ENCODE assay signal across 31 cellular contexts in the genomic region with DNA sequence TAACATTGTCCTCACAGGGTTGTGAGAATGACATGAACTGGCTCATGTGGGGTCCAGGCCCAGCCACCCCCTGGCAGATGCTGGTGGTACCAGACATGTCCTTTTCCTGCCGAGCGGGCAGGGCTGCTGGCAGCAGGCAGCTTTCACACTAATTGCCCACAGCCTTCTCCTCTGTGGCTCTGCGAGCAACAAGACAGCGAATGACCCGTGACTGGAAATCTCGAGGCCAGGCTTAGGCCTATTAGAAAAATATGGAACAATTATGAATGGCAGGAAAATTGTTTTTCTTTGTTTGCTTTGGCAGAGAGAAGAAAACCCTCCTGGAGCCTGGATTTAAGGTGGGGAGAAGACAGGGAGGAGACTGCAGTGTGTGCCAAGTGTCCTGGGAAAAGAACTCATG.
DNase-seq lines count a peak whose midpoint lies in the region; FAIRE-seq and TF ChIP-seq lines count a peak whose summit lies in the region.
"Had no signal": no experiment of that assay in that cellular context is flagged by ENCODE, and none has a peak within 500 bp of the region (broad histone marks: within the 10 kb centered on the region; RNA-seq: fewer than 3 reads in every experiment).

No MANE protein-coding gene starts in this region.

- H3K9me3 ChIP-seq in H1 (ENCODE audit: insufficient read depth in 2 of 2, low read depth in 1 of 2, low read length in 1 of 2) (no peaks in the 10 kb centered on the region), uterus (no peaks in the 10 kb centered on the region)
- H3K9me3 ChIP-seq: A549, pancreas had no signal

- no peak overlapping the region for H3K23ac ChIP-seq in H1 (ENCODE audit: insufficient read length)

- TF ChIP-seq RAD21 in H1 (IDR thresholded peaks at IDR 0.05 in 1 of 2, conservative IDR thresholded peaks at IDR 0.05 in 1 of 2; ENCODE audit: low read depth in 2 of 2, low read length in 2 of 2), result no peak

- TF ChIP-seq POLR2A in H1 (IDR thresholded peaks at IDR 0.05; ENCODE audit: control extremely low read depth in 1 of 2, low read depth in 2 of 2, low read length in 2 of 2) (no peak), uterus (IDR thresholded peaks at IDR 0.05) (no peak)

- CTCF ChIA-PET in H1 (lab: Charles Lee; ENCODE audit: partially characterized antibody), result no interaction called here

- H3K36me3 Mint-ChIP-seq in type B pancreatic cell, result no peaks in the 10 kb centered on the region
- H3K36me3 Mint-ChIP-seq: activated naive CD8-positive, alpha-beta T cell treated with anti-CD3 and anti-CD28 coated beads for 36 hours; CD4-positive, alpha-beta memory T cell; neural progenitor cell; stimulated activated memory B cell treated with anti-CD40 and anti-IgM and Interleukin-4, amounts not matched to agents 10 μg/mL and 1 μg/mL and 100 μg/mL, for 72 hours had no signal

- H3K27ac ChIP-seq in H1 (ENCODE audit: low read depth, low read length) (no peak overlapping the region), uterus (no peak overlapping the region)
- H3K27ac ChIP-seq: A549, epithelial cell of prostate, neural progenitor cell, pancreas, skin epidermis had no signal

- H3K79me1 ChIP-seq in H1 (ENCODE audit: low read depth, low read length), result no peaks in the 10 kb centered on the region

- H4K5ac ChIP-seq in H1 (ENCODE audit: insufficient read length, low read depth, low read length), result no peak overlapping the region

- TF ChIP-seq CTCF in H1 (IDR thresholded peaks at IDR 0.05; ENCODE audit: control extremely low read depth in 1 of 3, insufficient read depth in 1 of 3, low read depth in 1 of 3, low read length in 3 of 3) (no peak), type B pancreatic cell (conservative IDR thresholded peaks at IDR 0.05) (no peak), uterus (IDR thresholded peaks at IDR 0.05) (no peak)

- H3K4ac ChIP-seq in H1 (replicated peaks; ENCODE audit: insufficient read length, low read depth, low read length), result no peak overlapping the region

- H3K4me1 ChIP-seq in H1 (replicated peaks in 1 of 4; ENCODE audit: control insufficient read depth in 3 of 4, insufficient read depth in 4 of 4, low read length in 3 of 4) (peaks cover 0 to 3% (median 1%) of the 10 kb centered on the region in 4 experiments; a peak in 4 of 7 replicates), uterus (no peaks in the 10 kb centered on the region)
- H3K4me1 ChIP-seq: pancreas had no signal

- no peak overlapping the region for H2BK120ac ChIP-seq in H1 (replicated peaks; ENCODE audit: low read depth, low read length)

- peak; percentile 42 for DNase-seq in activated effector memory CD4-positive, alpha-beta T cell treated with anti-CD3 and anti-CD28 coated beads, Interleukin-2, amount 50 U/mL, for 16 hours
- DNase-seq in activated effector memory CD4-positive, alpha-beta T cell treated with Interleukin-2 at 50 U/mL for 16 hours, result no peak
- DNase-seq in NCI-H1105 (lab: John Stamatoyannopoulos, UW), result peak; percentile 65
- no peak for DNase-seq in H1 (ENCODE audit: low read depth in 1 of 2, low spot score in 2 of 2)
- no peak for DNase-seq in type B pancreatic cell (ENCODE audit: extremely low spot score, unreplicated experiment)
- no peak for DNase-seq in activated CD4-positive, alpha-beta T cell treated with anti-CD3 and anti-CD28 coated beads for 4 hours
- no peak for DNase-seq in activated CD4-positive, alpha-beta T cell treated with anti-CD3 and anti-CD28 coated beads, Interleukin-2, amount 50 U/mL, for 1 hour
- no peak for DNase-seq in uterus
- DNase-seq: activated CD4-positive, alpha-beta T cell treated with anti-CD3 and anti-CD28 coated beads for 36 hours; activated CD8-positive, alpha-beta memory T cell treated with anti-CD3 and anti-CD28 coated beads for 24 hours; activated naive CD8-positive, alpha-beta T cell treated with anti-CD3 and anti-CD28 coated beads for 36 hours; AML-193; anterior cingulate cortex; CD4-positive, alpha-beta memory T cell; DMS153; Kasumi-1; left colon; mammary epithelial cell; NCI-H1694 treated with DMSO at 0.1 percent for 48 hours; NCI-H2171; NCI-H510A treated with DMSO at 0.1 percent for 48 hours; pancreas; PC-3; retina; SHP77; substantia nigra had no signal

- no peak overlapping the region for H3K9ac ChIP-seq in H1 (replicated peaks in 1 of 4; ENCODE audit: extremely low read depth in 1 of 4, low read depth in 3 of 4, low read length in 3 of 4)
- H3K9ac ChIP-seq: neural progenitor cell had no signal

- no peaks in the 10 kb centered on the region for H4K20me1 ChIP-seq in H1 (replicated peaks in 1 of 2; ENCODE audit: control insufficient read depth in 1 of 2, insufficient read depth in 2 of 2, low read length in 2 of 2)

- no peak overlapping the region for H3K4me3 ChIP-seq in H1 (ENCODE audit: extremely low read depth in 1 of 4, insufficient read depth in 2 of 4, low read depth in 3 of 4, low read length in 4 of 4)
- H3K4me3 ChIP-seq in uterus, result no peak overlapping the region
- H3K4me3 ChIP-seq: A549, neural progenitor cell, pancreas, skin epidermis had no signal

- H3K4me2 ChIP-seq in H1 (ENCODE audit: insufficient read depth in 1 of 2, low read depth in 2 of 2, low read length in 2 of 2), result no peak overlapping the region
- H3K4me2 ChIP-seq: A549, neural progenitor cell had no signal

- H3K79me2 ChIP-seq in H1 (ENCODE audit: control insufficient read depth in 1 of 2, insufficient read depth in 2 of 2, low read length in 2 of 2), result no peaks in the 10 kb centered on the region

- no peak overlapping the region for H4K91ac ChIP-seq in H1 (replicated peaks; ENCODE audit: insufficient read length, low read length)

- no peak overlapping the region for H3K14ac ChIP-seq in H1 (ENCODE audit: insufficient read length)

- no peaks in the 10 kb centered on the region for H3K23me2 ChIP-seq in H1 (ENCODE audit: low read depth, low read length)

- peaks cover 8% of the 10 kb centered on the region for H3K27me3 Mint-ChIP-seq in type B pancreatic cell
- H3K27me3 Mint-ChIP-seq: activated CD4-positive, alpha-beta T cell treated with anti-CD3 and anti-CD28 coated beads for 36 hours; activated naive CD8-positive, alpha-beta T cell treated with anti-CD3 and anti-CD28 coated beads for 36 hours; CD4-positive, alpha-beta memory T cell; stimulated activated memory B cell treated with anti-CD40 and anti-IgM and Interleukin-4, amounts not matched to agents 10 μg/mL and 1 μg/mL and 100 μg/mL, for 72 hours had no signal

- H3K18ac ChIP-seq in H1 (ENCODE audit: extremely low read depth, low read length), result no peak overlapping the region

- H3K27me3 ChIP-seq in H1 (replicated peaks in 1 of 4; ENCODE audit: control insufficient read depth in 3 of 4, extremely low read depth in 1 of 4, insufficient read depth in 3 of 4, low read length in 3 of 4), result no peaks in the 10 kb centered on the region
- no peaks in the 10 kb centered on the region for H3K27me3 ChIP-seq in uterus
- H3K27me3 ChIP-seq: neural progenitor cell, pancreas had no signal

- H2BK20ac ChIP-seq in H1 (ENCODE audit: low read length), result peak overlapping the region; percentile 80; the same call in 1 of the 2 replicates

- H3K36me3 ChIP-seq in H1 (ENCODE audit: control insufficient read depth in 2 of 4, insufficient read depth in 4 of 4, low read length in 3 of 4) (no peaks in the 10 kb centered on the region), uterus (no peaks in the 10 kb centered on the region)
- H3K36me3 ChIP-seq: neural progenitor cell, pancreas had no signal

- peaks cover 23% of the 10 kb centered on the region for H3K4me1 Mint-ChIP-seq in type B pancreatic cell (ENCODE audit: unreplicated experiment)
- H3K4me1 Mint-ChIP-seq: activated CD4-positive, alpha-beta T cell treated with anti-CD3 and anti-CD28 coated beads for 36 hours had no signal

- H2AFZ ChIP-seq in H1 (ENCODE audit: low read length), result no peak overlapping the region
- H2AFZ ChIP-seq: neural progenitor cell had no signal

- no peak overlapping the region for H2AK5ac ChIP-seq in H1 (ENCODE audit: low read depth, low read length)

- H2BK5ac ChIP-seq in H1 (ENCODE audit: low read depth, low read length), result no peak overlapping the region

- no peak for FAIRE-seq in H1 (lab: Jason Lieb, UNC)
- FAIRE-seq: A549, pancreas had no signal

- intact Hi-C loops in uterus (cut with DNase I; ENCODE audit: low total_unique reads), result no loop called here

- POLR2A ChIA-PET in H1 (lab: Charles Lee; ENCODE audit: partially characterized antibody), result no interaction called here

- no peak for TF ChIP-seq EP300 in H1 (IDR thresholded peaks at IDR 0.05; ENCODE audit: borderline replicate concordance in 1 of 2, low read depth in 2 of 2, low read length in 2 of 2)

- no peak overlapping the region for H4K8ac ChIP-seq in H1 (ENCODE audit: extremely low read depth, insufficient read depth, low read length)

- H2BK12ac ChIP-seq in H1 (ENCODE audit: low read depth, low read length), result no peak overlapping the region

- H3K56ac ChIP-seq in H1 (replicated peaks; ENCODE audit: insufficient read length, low read depth, low read length), result no peak overlapping the region

- H2BK15ac ChIP-seq in H1 (ENCODE audit: low read length), result 0 out of 2 replicates have a peak overlapping the region, but pooled peaks have one; percentile 61

- H3K9me3 Mint-ChIP-seq in type B pancreatic cell, result no peaks in the 10 kb centered on the region
- H3K9me3 Mint-ChIP-seq: activated naive CD8-positive, alpha-beta T cell treated with anti-CD3 and anti-CD28 coated beads for 36 hours; neural progenitor cell; stimulated activated memory B cell treated with anti-CD40 and anti-IgM and Interleukin-4, amounts not matched to agents 10 μg/mL and 1 μg/mL and 100 μg/mL, for 72 hours had no signal

- peak overlapping the region; percentile 30 for H3K27ac Mint-ChIP-seq in type B pancreatic cell
- H3K27ac Mint-ChIP-seq: activated naive CD8-positive, alpha-beta T cell treated with anti-CD3 and anti-CD28 coated beads for 36 hours; CD4-positive, alpha-beta memory T cell; neural progenitor cell; stimulated activated memory B cell treated with anti-CD40 and anti-IgM and Interleukin-4, amounts not matched to agents 10 μg/mL and 1 μg/mL and 100 μg/mL, for 72 hours had no signal

- WGBS in H1 (ENCODE audit: extremely low coverage in 1 of 2, insufficient coverage in 1 of 2, insufficient read length in 1 of 2, insufficient replicate concordance in 2 of 2, low coverage in 1 of 2, low lambda C conversion rate in 2 of 2, missing lambda C conversion rate in 1 of 2), 2 experiments, result 95% methylated on average over 6 of the region's 6 CpGs; no CpG with 5 or more reads in 1 of the 2 experiments

- H3K4me3 Mint-ChIP-seq in type B pancreatic cell, result no peak overlapping the region
- H3K4me3 Mint-ChIP-seq: activated CD4-positive, alpha-beta T cell treated with anti-CD3 and anti-CD28 coated beads for 36 hours; activated naive CD8-positive, alpha-beta T cell treated with anti-CD3 and anti-CD28 coated beads for 36 hours; CD4-positive, alpha-beta memory T cell; neural progenitor cell; stimulated activated memory B cell treated with anti-CD40 and anti-IgM and Interleukin-4, amounts not matched to agents 10 μg/mL and 1 μg/mL and 100 μg/mL, for 72 hours had no signal

TF ChIP-seq in H1, 55 proteins besides CTCF, POLR2A, EP300 and RAD21 (continues in another document):
- no peak for TF ChIP-seq POU5F1 (IDR thresholded peaks at IDR 0.05; ENCODE audit: low read depth, low read length)
- TF ChIP-seq CHD2 (IDR thresholded peaks at IDR 0.05; ENCODE audit: low read length), result no peak
- no peak for TF ChIP-seq JUN (IDR thresholded peaks at IDR 0.05; ENCODE audit: low read depth, low read length)
- no peak for TF ChIP-seq GTF2F1 (IDR thresholded peaks at IDR 0.05; ENCODE audit: borderline replicate concordance, low read depth, low read length)

Comparison
In these comparisons a context has a peak if more than half of its experiments do, and no peak if none do; other contexts are left out.
1. DNase-seq: peak in activated effector memory CD4-positive, alpha-beta T cell treated with anti-CD3 and anti-CD28 coated beads, Interleukin-2, amount 50 U/mL, for 16 hours (single experiment) and NCI-H1105 (single experiment); none in activated effector memory CD4-positive, alpha-beta T cell treated with Interleukin-2 at 50 U/mL for 16 hours (single experiment), H1 (0 of 2), type B pancreatic cell (single experiment), activated CD4-positive, alpha-beta T cell treated with anti-CD3 and anti-CD28 coated beads for 4 hours (0 of 2), activated CD4-positive, alpha-beta T cell treated with anti-CD3 and anti-CD28 coated beads, Interleukin-2, amount 50 U/mL, for 1 hour (single experiment) and uterus (0 of 2).